8 cellular contexts compared by ENCODE assay signal in the genomic region with DNA sequence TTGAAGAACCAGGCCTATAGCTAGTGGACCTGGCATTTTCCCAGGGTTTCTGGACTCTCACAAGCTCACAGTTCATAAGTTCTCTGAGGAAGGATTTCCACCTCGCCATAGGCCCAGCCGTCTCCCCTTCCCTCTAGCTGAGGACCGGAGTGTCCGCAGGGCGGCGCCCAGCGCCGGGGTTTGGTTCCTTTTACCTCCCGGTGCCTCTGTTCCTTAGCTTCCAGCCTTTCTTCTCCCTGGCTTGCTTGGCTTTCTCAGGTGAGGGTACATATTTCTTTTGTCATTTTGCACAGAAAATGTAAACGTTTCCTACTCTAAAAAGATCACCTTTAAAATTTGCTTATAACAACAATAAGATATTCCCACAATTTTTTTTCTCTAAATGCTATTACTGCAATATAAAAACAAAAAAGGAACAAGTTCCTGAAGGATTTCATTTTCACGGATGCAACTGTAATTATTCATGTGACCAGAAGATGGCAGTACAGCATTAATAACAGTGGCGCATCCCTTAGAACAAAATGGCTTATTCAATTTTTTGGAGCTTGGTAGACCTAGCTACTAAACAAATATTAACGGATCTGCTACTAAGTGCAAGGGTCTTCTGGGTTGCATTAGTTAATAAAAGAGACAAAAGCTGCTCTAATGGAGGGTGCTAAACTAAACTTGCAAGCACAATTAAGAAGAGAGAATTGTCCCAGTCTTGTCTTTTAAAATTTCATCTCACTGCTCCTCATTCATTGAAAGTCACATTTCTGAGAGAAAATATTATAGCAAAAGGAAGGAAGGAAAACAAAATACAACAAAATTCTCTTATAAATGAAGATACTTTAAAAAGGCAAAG.
DNase-seq lines count a peak whose midpoint lies in the region; ATAC-seq and TF ChIP-seq lines count a peak whose summit lies in the region.

No MANE protein-coding gene starts in this region.

- H3K4me2 ChIP-seq in mammary epithelial cell (ENCODE audit: insufficient read depth, low read depth, low read length), result peak overlapping the region; percentile 53

- POLR2A ChIA-PET in AG04449 (lab: Yijun Ruan, JAX), result interaction anchor here (0.9 to 1.0 kb wide), 2 partner anchors 29 to 469 kb away, joined by 3 to 4 read pairs; no protein-coding TSS in a partner anchor

- dilution Hi-C loops in mammary epithelial cell (cut with HindIII; ENCODE audit: low sequenced_read_pairs), result no loop called here

- whole genome bisulfite sequencing in mammary epithelial cell (ENCODE audit: low coverage, missing lambda C conversion rate), result under 1% methylated on average over 13 of the region's 13 CpGs

- no peaks in the 10 kb centered on the region for H3K79me2 ChIP-seq in mammary epithelial cell (ENCODE audit: insufficient read depth, low read length)

- H3K27ac ChIP-seq in mammary epithelial cell (ENCODE audit: insufficient read depth, low read depth, low read length) (no peak overlapping the region), upper lobe of right lung (no peak overlapping the region)

- DNase-seq in AG04449 (ENCODE audit: low read depth, low spot score), result no peak
- peak; percentile 33 for DNase-seq in GM10266 (ENCODE audit: extremely low spot score)
- peak; percentile 26 for DNase-seq in NCI-H748 treated with DMSO at 0.1 percent for 48 hours (lab: John Stamatoyannopoulos, UW)
- DNase-seq in mammary epithelial cell, result peak; percentile 68
- no peak for DNase-seq in left lobe of liver (ENCODE audit: low spot score)
- peak; percentile 64 for DNase-seq in upper lobe of right lung
- DNase-seq in NCI-H187 treated with DMSO at 0.1 percent for 48 hours (lab: John Stamatoyannopoulos, UW), result no peak

- no peaks in the 10 kb centered on the region for H4K20me1 ChIP-seq in mammary epithelial cell (ENCODE audit: insufficient read depth, low read length)

- no peak overlapping the region for H3K4me3 ChIP-seq in AG04449 (ENCODE audit: low read depth, low read length)
- H3K4me3 ChIP-seq in mammary epithelial cell (replicated peaks in 1 of 3; ENCODE audit: insufficient read depth in 1 of 3, low read depth in 2 of 3, low read length in 3 of 3), result peak overlapping the region in 1 of 3 experiments; percentile 32
- no peak overlapping the region for H3K4me3 ChIP-seq in upper lobe of right lung

- peak; percentile 52 for TF ChIP-seq CTCF in AG04449 (IDR thresholded peaks at IDR 0.05; ENCODE audit: insufficient read depth, low read length, missing control alignments)
- TF ChIP-seq CTCF in GM10266 (IDR thresholded peaks at IDR 0.05; ENCODE audit: control insufficient read depth, insufficient read depth, low read depth, missing control alignments), result peak; percentile 77
- peak; percentile 63 to 65 for TF ChIP-seq CTCF in mammary epithelial cell (conservative IDR thresholded peaks at IDR 0.05 in 1 of 2, IDR thresholded peaks at IDR 0.05 in 1 of 2; ENCODE audit: extremely low read depth in 1 of 2, insufficient read depth in 1 of 2, low read depth in 1 of 2, low read length in 2 of 2)
- TF ChIP-seq CTCF in upper lobe of right lung (IDR thresholded peaks at IDR 0.05), result peak; percentile 86

- peak overlapping the region; percentile 72 for H2AFZ ChIP-seq in mammary epithelial cell (ENCODE audit: low read depth, low read length)

- in situ Hi-C loops in mammary epithelial cell (cut with MboI; ENCODE audit: low sequenced_read_pairs in 2 of 2), result loop anchor here (5.0 to 25.0 kb wide), 3 partner anchors 60 to 188 kb away; no protein-coding TSS in a partner anchor

- H3K9me3 ChIP-seq in mammary epithelial cell (replicated peaks; ENCODE audit: insufficient read depth, low read length) (no peaks in the 10 kb centered on the region), upper lobe of right lung (no peaks in the 10 kb centered on the region)

- CTCF ChIA-PET in AG04449 (lab: Yijun Ruan, JAX), result interaction anchor here (0.6 to 2.8 kb wide), 69 partner anchors 9 to 1539 kb away, joined by 3 to 49 read pairs (median 4); a partner anchor contains a TSS
- CTCF ChIA-PET in mammary epithelial cell (lab: Charles Lee; ENCODE audit: low non-redundant PET), result interaction anchor here (0.5 to 1.3 kb wide), 16 partner anchors 17 to 1035 kb away, joined by 3 to 6 read pairs (median 4); no protein-coding TSS in a partner anchor

- H3K27me3 ChIP-seq in mammary epithelial cell (ENCODE audit: insufficient read depth, low read length), result no peaks in the 10 kb centered on the region
- no peaks in the 10 kb centered on the region for H3K27me3 ChIP-seq in upper lobe of right lung

- BruUV-seq in mammary epithelial cell (replicated peaks; lab: Mats Ljungman, UMichigan), result no TSS peak

- intact Hi-C loops in mammary epithelial cell (cut with micrococcal nuclease), result loop anchor here (1.0 to 10.0 kb wide), 7 partner anchors 64 to 953 kb away; a partner anchor contains a TSS
- intact Hi-C loops in upper lobe of right lung (cut with DNase I), result no loop called here

- ATAC-seq in HG03378 (IDR thresholded peaks at IDR 0.05; ENCODE audit: unreplicated experiment) (peak; percentile 62), left lobe of liver (peak; percentile 87), upper lobe of right lung (peak; percentile 79)

- H3K36me3 ChIP-seq in mammary epithelial cell (ENCODE audit: insufficient read depth, low read length) (no peaks in the 10 kb centered on the region), upper lobe of right lung (no peaks in the 10 kb centered on the region)

- no peak overlapping the region for H3K9ac ChIP-seq in mammary epithelial cell (ENCODE audit: insufficient read depth, low read length)

- H3K4me1 ChIP-seq in mammary epithelial cell (ENCODE audit: insufficient read depth, low read length) (peaks cover 3% of the 10 kb centered on the region), upper lobe of right lung (no peaks in the 10 kb centered on the region)

Comparison
In these comparisons a context has a peak if more than half of its experiments do, and no peak if none do; other contexts are left out.
1. DNase-seq: peak in GM10266 (single experiment), NCI-H748 treated with DMSO at 0.1 percent for 48 hours (single experiment), mammary epithelial cell (single experiment) and upper lobe of right lung (single experiment); none in AG04449 (single experiment), left lobe of liver (single experiment) and NCI-H187 treated with DMSO at 0.1 percent for 48 hours (single experiment).
2. Peak in every context shown above with its lines, with median percentiles within 50 percentile points of each other: CTCF ChIP-seq and ATAC-seq.